Comparison of ENCODE assay signal across 13 cellular contexts in genomic region chr1:93625582-93626327, GRCh38. TPM values are rescaled to one million over a fixed set of nuclear protein-coding genes. Genes with fewer than 3 reads are reported as not detected.
DNase-seq lines count a peak whose midpoint lies in the region; ATAC-seq, FAIRE-seq and TF ChIP-seq lines count a peak whose summit lies in the region.
"Had no signal": no experiment of that assay in that cellular context is flagged by ENCODE, and none has a peak within 500 bp of the region (broad histone marks: within the 10 kb centered on the region; RNA-seq: fewer than 3 reads in every experiment).

No MANE protein-coding gene starts in this region.

- no peak for TF ChIP-seq EP300 in K562 (IDR thresholded peaks at IDR 0.05; ENCODE audit: low read length)

- peak overlapping the region; percentile 55 for H3K27ac ChIP-seq in AG04450 (ENCODE audit: low read depth, low read length)
- H3K27ac ChIP-seq in K562 (ENCODE audit: extremely low read depth, low read depth, low read length) = no peak overlapping the region
- H3K27ac ChIP-seq in Karpas-422 (ENCODE audit: low read length) = no peak overlapping the region

- POLR2A ChIA-PET in AG04450 (lab: Yijun Ruan, JAX) (interaction anchor here (1.0 kb wide), 2 partner anchors 19 to 220 kb away, joined by 3 to 5 read pairs; no protein-coding TSS in a partner anchor), K562 (lab: Yijun Ruan, JAX) (interaction anchor here (0.6 kb wide), 1 partner anchor 218 kb away, joined by 3 read pairs; no protein-coding TSS in a partner anchor)

- intact Hi-C loops in K562 (cut with micrococcal nuclease) = loop anchor here (5.0 to 10.0 kb wide), 2 partner anchors 112 to 709 kb away; no protein-coding TSS in a partner anchor

- in situ Hi-C loops in K562 (cut with MboI) = loop anchor here (5.0 to 10.0 kb wide), 2 partner anchors 192 to 321 kb away; no protein-coding TSS in a partner anchor

- H3K9me3 ChIP-seq in AG04450 (ENCODE audit: control insufficient read depth, insufficient read depth, low read length) = no peaks in the 10 kb centered on the region
- no peaks in the 10 kb centered on the region for H3K9me3 ChIP-seq in K562 (replicated peaks; ENCODE audit: control insufficient read depth, insufficient read depth, low read depth, low read length)
- no peaks in the 10 kb centered on the region for H3K9me3 ChIP-seq in Karpas-422 (ENCODE audit: low read length)

- FAIRE-seq in K562 (lab: Jason Lieb, UNC) = no peak

- TF ChIP-seq RAD21 in K562 (CRISPR knock-in tag; conservative IDR thresholded peaks at IDR 0.05 in 1 of 2, IDR thresholded peaks at IDR 0.05 in 1 of 2) = no peak

- ATAC-seq in K562 (no peak), GM18873 (IDR thresholded peaks at IDR 0.05; ENCODE audit: low FRiP score, unreplicated experiment) (no peak)
- ATAC-seq: stimulated activated naive CD8-positive, alpha-beta T cell treated with anti-CD3 and anti-CD28 coated beads, Interleukin-15, amount 100 ng/mL, for 72 hours had no signal

- 23% methylated on average over 3 of the region's 3 CpGs for WGBS in K562 (ENCODE audit: insufficient coverage, low coverage, missing lambda C conversion rate)

- DNase-seq in AG04450 (ENCODE audit: low read depth, low spot score) (no peak), M059J (ENCODE audit: low read depth) (peak; percentile 99), K562 (ENCODE audit: extremely low read depth in 1 of 4, low spot score in 3 of 4) (no peak), iris pigment epithelial cell (ENCODE audit: low read depth) (peak; percentile 76), middle frontal gyrus (ENCODE audit: extremely low spot score, low spot score) (no peak), Karpas-422 (no peak), germinal center (ENCODE audit: low spot score) (no peak)
- DNase-seq: activated CD8-positive, alpha-beta memory T cell treated with anti-CD3 and anti-CD28 coated beads, Interleukin-2, amount 50 U/mL, for 48 hours; effector CD4-positive, alpha-beta T cell; NCI-H146; stimulated activated CD4-positive, alpha-beta T cell treated with anti-CD3 and anti-CD28 coated beads, Interleukin-12 subunit alpha, Interleukin-12 subunit beta, amount 100 ng/mL, for 4 hours; stimulated activated naive CD8-positive, alpha-beta T cell treated with anti-CD3 and anti-CD28 coated beads, Interleukin-15, amount 100 ng/mL, for 72 hours had no signal

- H2AFZ ChIP-seq in K562 (ENCODE audit: low read depth, low read length) (no peak overlapping the region), Karpas-422 (ENCODE audit: low read length) (no peak overlapping the region)

- no peak overlapping the region for H3K4me2 ChIP-seq in K562 (ENCODE audit: insufficient read depth, low read length)
- no peak overlapping the region for H3K4me2 ChIP-seq in Karpas-422 (ENCODE audit: low read depth, low read length, poor library complexity, severe bottlenecking)

- H3K4me3 ChIP-seq in AG04450 (ENCODE audit: low read depth, low read length) = no peak overlapping the region
- H3K4me3 ChIP-seq in K562 = no peak overlapping the region
- no peak overlapping the region for H3K4me3 ChIP-seq in Karpas-422 (ENCODE audit: low read length)

- H3K9me2 ChIP-seq in Karpas-422 (replicated peaks; ENCODE audit: insufficient read depth, low read length) = no peaks in the 10 kb centered on the region

- no peaks in the 10 kb centered on the region for H3K79me2 ChIP-seq in K562 (ENCODE audit: control insufficient read depth, insufficient read depth, low read length)
- no peaks in the 10 kb centered on the region for H3K79me2 ChIP-seq in Karpas-422 (ENCODE audit: low read length)

- BruUV-seq in K562 (replicated peaks; lab: Mats Ljungman, UMichigan) = no TSS peak

- H3K36me3 ChIP-seq in K562 (ENCODE audit: control insufficient read depth, insufficient read depth, low read length) (no peaks in the 10 kb centered on the region), Karpas-422 (ENCODE audit: insufficient read depth, low read length) (no peaks in the 10 kb centered on the region)

- no peaks in the 10 kb centered on the region for H3K9me1 ChIP-seq in K562 (ENCODE audit: control insufficient read depth, insufficient read depth, low read length)

- TF ChIP-seq CTCF in AG04450 (IDR thresholded peaks at IDR 0.05; ENCODE audit: low read depth, low read length) (no peak), K562 (IDR thresholded peaks at IDR 0.05 in 2 of 3, conservative IDR thresholded peaks at IDR 0.05 in 1 of 3; ENCODE audit: insufficient read depth in 2 of 3, low read depth in 1 of 3, low read length in 3 of 3) (no peak)

- CTCF ChIA-PET in AG04450 (lab: Charles Lee) (interaction anchor here (0.6 to 8.7 kb wide), 9 partner anchors 11 to 255 kb away, joined by 3 to 217 read pairs (median 4); no protein-coding TSS in a partner anchor), K562 (lab: Yijun Ruan, JAX; ENCODE audit: low intra/inter-chr PET ratio) (no interaction called here)

- TF ChIP-seq POLR2A in K562 (conservative IDR thresholded peaks at IDR 0.05) = no peak

- H3K9ac ChIP-seq in K562 (ENCODE audit: insufficient read depth in 1 of 2, low read depth in 2 of 2, low read length in 2 of 2) (no peak overlapping the region), Karpas-422 (ENCODE audit: low read length) (no peak overlapping the region)

- no peaks in the 10 kb centered on the region for H3K27me3 ChIP-seq in AG04450 (ENCODE audit: control insufficient read depth, insufficient read depth, low read length)
- no peaks in the 10 kb centered on the region for H3K27me3 ChIP-seq in K562 (ENCODE audit: control insufficient read depth in 2 of 2, insufficient read depth in 2 of 2, low read length in 2 of 2)
- no peaks in the 10 kb centered on the region for H3K27me3 ChIP-seq in Karpas-422 (ENCODE audit: low read length)

- H3K4me1 ChIP-seq in K562 (replicated peaks in 1 of 2; ENCODE audit: control insufficient read depth in 2 of 2, insufficient read depth in 2 of 2, low read length in 2 of 2) = no peaks in the 10 kb centered on the region; a peak in 1 of 5 replicates
- peaks cover 10% of the 10 kb centered on the region for H3K4me1 ChIP-seq in Karpas-422 (ENCODE audit: low read length)

- H4K20me1 ChIP-seq in K562 (replicated peaks; ENCODE audit: control insufficient read depth, insufficient read depth, low read length) = no peaks in the 10 kb centered on the region
- peaks cover 4% of the 10 kb centered on the region; the same call in 1 of the 2 replicates for H4K20me1 ChIP-seq in Karpas-422 (ENCODE audit: insufficient read depth, low read depth, low read length)

TF ChIP-seq in K562, 482 proteins besides CTCF, POLR2A, EP300 and RAD21:
- TF ChIP-seq FOSL1 (tag; conservative IDR thresholded peaks at IDR 0.05) (0 out of 2 replicates have a peak, but pooled peaks have one; percentile 19), LEF1 (IDR thresholded peaks at IDR 0.05) (no peak), RBM39 (optimal IDR thresholded peaks at IDR 0.05; ENCODE audit: low read depth, low read length) (no peak), BRCA1 (IDR thresholded peaks at IDR 0.05) (no peak), BRCA1 (CRISPR knock-in tag; IDR thresholded peaks at IDR 0.05) (no peak)
- TF ChIP-seq, protein P1, sequence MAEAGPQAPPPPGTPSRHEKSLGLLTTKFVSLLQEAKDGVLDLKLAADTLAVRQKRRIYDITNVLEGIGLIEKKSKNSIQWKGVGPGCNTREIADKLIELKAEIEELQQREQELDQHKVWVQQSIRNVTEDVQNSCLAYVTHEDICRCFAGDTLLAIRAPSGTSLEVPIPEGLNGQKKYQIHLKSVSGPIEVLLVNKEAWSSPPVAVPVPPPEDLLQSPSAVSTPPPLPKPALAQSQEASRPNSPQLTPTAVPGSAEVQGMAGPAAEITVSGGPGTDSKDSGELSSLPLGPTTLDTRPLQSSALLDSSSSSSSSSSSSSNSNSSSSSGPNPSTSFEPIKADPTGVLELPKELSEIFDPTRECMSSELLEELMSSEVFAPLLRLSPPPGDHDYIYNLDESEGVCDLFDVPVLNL (CRISPR knock-in tag; IDR thresholded peaks at IDR 0.05; ENCODE audit: low read depth) = no peak

RNA-seq across cellular contexts. Expression of gene BCAR3, which starts 55.9 kb away (rescaled TPM):
- polyA plus RNA-seq in AG04450 (2011; rRNA removed) (20.6 and 24.9 TPM in 2 replicates), K562 (2011; rRNA removed) (1.8 and 2.0 TPM in 2 replicates), K562 (2014; fragmentation: Illumina TruSeq; extraction: Trizol) (3.2 and 3.6 TPM in 2 replicates), K562 (2014; fragmentation: Nextera tagmentation; extraction: Ambion mirVana) (1 to 10 TPM; 5.4 to 6.3 TPM), K562 (2014; rRNA removed) (4.0 and 5.4 TPM in 2 replicates)
- polyA minus RNA-seq in AG04450 (2011; rRNA and poly(A)+ RNA removed) = 23.1 and 29.7 TPM in 2 replicates
- 52.4 and 72.2 TPM in 2 replicates for total RNA-seq in M059J (2014; rRNA removed; shearing (Covaris generic))
- total RNA-seq in K562 (2011; cell fraction: chromatin; rRNA removed; ENCODE audit: low replicate concordance) = 0.93 and 1.4 TPM in 2 replicates
- total RNA-seq in K562 (2011; cell fraction: nucleolus; rRNA removed) = 1.2 and 1.3 TPM in 2 replicates
- total RNA-seq in K562 (2011; cell fraction: nucleoplasm; rRNA removed) = 0.73 and 1.5 TPM in 2 replicates
- total RNA-seq in K562 (2014; rRNA removed) (2.8 and 4.2 TPM in 2 replicates), K562 (2014; rRNA removed; fragmentation: Illumina TruSeq; extraction: Trizol) (4.8 and 6.9 TPM in 2 replicates), K562 (2015; rRNA removed; fragmentation: Illumina TruSeq; extraction: Trizol) (2.1 and 2.8 TPM in 2 replicates), K562 (2021) (3.6 and 3.8 TPM in 2 replicates)
- 0.75 and 1.1 TPM in 2 replicates for polyA plus RNA-seq in K562 (2011; cell fraction: cytosol; rRNA removed)
- 0.97 and 1.2 TPM in 2 replicates for polyA plus RNA-seq in K562 (2011; cell fraction: nucleus; rRNA removed)
- polyA plus RNA-seq in K562 (2012) = 1.4 and 2.7 TPM in 2 replicates
- polyA minus RNA-seq in K562 (2011; rRNA and poly(A)+ RNA removed) = 0.60 and 1.4 TPM in 2 replicates
- 0.57 and 3.0 TPM in 2 replicates for polyA minus RNA-seq in K562 (2011; cell fraction: cytosol; rRNA and poly(A)+ RNA removed)
- 0.67 and 2.1 TPM in 2 replicates for polyA minus RNA-seq in K562 (2011; cell fraction: nucleus; rRNA and poly(A)+ RNA removed)
- total RNA-seq in Karpas-422 (2014; rRNA removed; shearing (Covaris generic); ENCODE audit: low replicate concordance) = 9.9 and 12.6 TPM in 2 replicates

Comparison
In these comparisons a context has a peak if more than half of its experiments do, and no peak if none do; other contexts are left out.
1. DNase-seq: peak in M059J (single experiment) and iris pigment epithelial cell (single experiment); none in AG04450 (single experiment), K562 (0 of 4), middle frontal gyrus (single experiment), Karpas-422 (single experiment) and germinal center (single experiment).